In genomic region chr16:27199235-27199586, GRCh38 we compare ENCODE assay signal across 13 cellular contexts. TPM values are rescaled to one million over a fixed set of nuclear protein-coding genes. Genes with fewer than 3 reads are reported as not detected.
DNase-seq lines count a peak whose midpoint lies in the region; ATAC-seq, FAIRE-seq and TF ChIP-seq lines count a peak whose summit lies in the region.
"Had no signal": no experiment of that assay in that cellular context is flagged by ENCODE, and none has a peak within 500 bp of the region (broad histone marks: within the 10 kb centered on the region; RNA-seq: fewer than 3 reads in every experiment).

No MANE protein-coding gene starts in this region.

- H3K79me2 ChIP-seq in OCI-LY3 (ENCODE audit: low read length), result peaks cover 3% of the 10 kb centered on the region

- no peak overlapping the region for H2AFZ ChIP-seq in OCI-LY3 (ENCODE audit: low read depth, low read length)

- no peaks in the 10 kb centered on the region for H4K20me1 ChIP-seq in OCI-LY3 (ENCODE audit: insufficient read depth, low read length)

- intact Hi-C loops in CD4-positive, alpha-beta T cell (cut with DNase I, micrococcal nuclease), result loop anchor here in 1 of 2 experiments (5.0 kb wide), 1 partner anchor 33 kb away; no protein-coding TSS in a partner anchor
- intact Hi-C loops in CD14-positive monocyte (cut with micrococcal nuclease), result no loop called here

- peak overlapping the region; percentile 15; the same call in 1 of the 2 replicates for H3K4me3 ChIP-seq in OCI-LY3 (ENCODE audit: low read length)
- H3K4me3 ChIP-seq: adrenal gland, psoas muscle had no signal

- H3K27ac ChIP-seq in 22Rv1, result peak overlapping the region; percentile 50
- no peak overlapping the region for H3K27ac ChIP-seq in CD4-positive, alpha-beta T cell (ENCODE audit: low read depth, low read length)
- no peak overlapping the region for H3K27ac ChIP-seq in OCI-LY3 (ENCODE audit: low read length)
- H3K27ac ChIP-seq: adrenal gland, psoas muscle had no signal

- H3K27me3 Mint-ChIP-seq in CD4-positive, alpha-beta T cell, result no peaks in the 10 kb centered on the region
- H3K27me3 Mint-ChIP-seq in effector memory CD8-positive, alpha-beta T cell, result no peaks in the 10 kb centered on the region
- peaks cover 0 to 8% (median 4%) of the 10 kb centered on the region in 3 donors for H3K27me3 Mint-ChIP-seq in CD14-positive monocyte (ENCODE audit: low read depth in 3 of 3)
- H3K27me3 Mint-ChIP-seq: central memory CD8-positive, alpha-beta T cell had no signal

- peak overlapping the region; percentile 84 for H3K4me2 ChIP-seq in OCI-LY3 (ENCODE audit: low read length)

- H3K36me3 Mint-ChIP-seq in CD4-positive, alpha-beta T cell (ENCODE audit: low read depth), result peaks cover 10% of the 10 kb centered on the region
- H3K36me3 Mint-ChIP-seq in effector memory CD8-positive, alpha-beta T cell (ENCODE audit: insufficient read depth), result peaks cover 18% of the 10 kb centered on the region
- no peaks in the 10 kb centered on the region for H3K36me3 Mint-ChIP-seq in CD14-positive monocyte

- H3K36me3 ChIP-seq in OCI-LY3 (replicated peaks; ENCODE audit: low read depth, low read length), result no peaks in the 10 kb centered on the region
- H3K36me3 ChIP-seq: adrenal gland had no signal

- no peaks in the 10 kb centered on the region for H3K27me3 ChIP-seq in CD4-positive, alpha-beta T cell (ENCODE audit: control insufficient read depth, insufficient read depth, low read length)
- H3K27me3 ChIP-seq in OCI-LY3 (ENCODE audit: low read depth, low read length), result peaks cover 20% of the 10 kb centered on the region

- peak overlapping the region; percentile 21 for H3K4me3 Mint-ChIP-seq in CD4-positive, alpha-beta T cell
- H3K4me3 Mint-ChIP-seq in effector memory CD8-positive, alpha-beta T cell, result peak overlapping the region in 1 of 2 donors; percentile 11
- no peak overlapping the region for H3K4me3 Mint-ChIP-seq in CD14-positive monocyte

- H3K4me1 ChIP-seq in OCI-LY3 (ENCODE audit: low read length), result peaks cover 19% of the 10 kb centered on the region

- peaks cover 94% of the 10 kb centered on the region for H3K4me1 Mint-ChIP-seq in CD4-positive, alpha-beta T cell (ENCODE audit: low read depth)
- peaks cover 60 to 77% of the 10 kb centered on the region in 2 donors for H3K4me1 Mint-ChIP-seq in effector memory CD8-positive, alpha-beta T cell (ENCODE audit: low read depth in 2 of 2)
- H3K4me1 Mint-ChIP-seq in CD14-positive monocyte, result peaks cover 29% of the 10 kb centered on the region

- CTCF ChIA-PET in CD4-positive, alpha-beta T cell (lab: Charles Lee), result interaction anchor here (2.4 to 5.1 kb wide), 4 partner anchors 19 to 36 kb away, joined by 9 to 51 read pairs (median 14); no protein-coding TSS in a partner anchor

- peak overlapping the region; percentile 95 for H3K27ac Mint-ChIP-seq in CD4-positive, alpha-beta T cell
- H3K27ac Mint-ChIP-seq in effector memory CD8-positive, alpha-beta T cell, result peak overlapping the region; percentile 90
- peak overlapping the region in 3 of 7 donors; percentile 41 to 67 (median 41) for H3K27ac Mint-ChIP-seq in CD14-positive monocyte

- H3K9me3 ChIP-seq in CD4-positive, alpha-beta T cell (ENCODE audit: control insufficient read depth, low read length), result no peaks in the 10 kb centered on the region
- H3K9me3 ChIP-seq in OCI-LY3 (ENCODE audit: insufficient read depth, low read length), result peaks cover 7% of the 10 kb centered on the region; the same call in 1 of the 2 replicates
- H3K9me3 ChIP-seq: adrenal gland, psoas muscle had no signal

- TF ChIP-seq CTCF in 22Rv1 (IDR thresholded peaks at IDR 0.05) (no peak), OCI-LY3 (IDR thresholded peaks at IDR 0.05; ENCODE audit: low read depth, low read length) (no peak), CD14-positive monocyte (IDR thresholded peaks at IDR 0.05) (no peak)
- TF ChIP-seq CTCF in CD4-positive, alpha-beta T cell (IDR thresholded peaks at IDR 0.05), result no peak

- POLR2A ChIA-PET in CD4-positive, alpha-beta T cell (lab: Charles Lee), result interaction anchor here (0.7 to 2.9 kb wide), 17 partner anchors 13 to 206 kb away, joined by 3 to 30 read pairs (median 4); partner anchors contain the start of gene IL21R

- H3K9me3 Mint-ChIP-seq in CD4-positive, alpha-beta T cell, result peaks cover 3% of the 10 kb centered on the region
- no peaks in the 10 kb centered on the region for H3K9me3 Mint-ChIP-seq in effector memory CD8-positive, alpha-beta T cell
- peaks cover 0 to 8% (median 4%) of the 10 kb centered on the region in 7 donors for H3K9me3 Mint-ChIP-seq in CD14-positive monocyte
- H3K9me3 Mint-ChIP-seq: central memory CD8-positive, alpha-beta T cell had no signal

- H3K9ac ChIP-seq in OCI-LY3 (ENCODE audit: low read length), result no peak overlapping the region

- DNase-seq in CD4-positive, alpha-beta T cell, result no peak
- no peak for DNase-seq in effector memory CD8-positive, alpha-beta T cell
- no peak for DNase-seq in occipital lobe (lab: John Stamatoyannopoulos, UW)
- no peak for DNase-seq in urothelium cell line (ENCODE audit: low spot score)
- no peak for DNase-seq in HCEC 1CT
- no peak for DNase-seq in CD14-positive monocyte (ENCODE audit: low spot score)
- DNase-seq: adrenal gland, NCI-H187 treated with DMSO at 0.1 percent for 48 hours, NCI-H446 treated with DMSO at 0.1 percent for 48 hours, psoas muscle had no signal

- ATAC-seq in CD4-positive, alpha-beta T cell (ENCODE audit: poor library complexity), result no peak
- no peak for ATAC-seq in effector memory CD8-positive, alpha-beta T cell (replicated peaks)
- ATAC-seq: psoas muscle had no signal

- no peak for FAIRE-seq in urothelium cell line (lab: Jason Lieb, UNC)

RNA-seq across cellular contexts. Expression of gene KDM8, which starts 4.1 kb away (rescaled TPM):
- 10 to 100 TPM; 15.1 to 17.3 TPM for total RNA-seq in CD4-positive, alpha-beta T cell
- total RNA-seq in occipital lobe, result 1.9 TPM
- 1 to 10 TPM in 1 of 2 donors, under 1 TPM in 1; 0.40 to 1.5 TPM for polyA plus RNA-seq in CD14-positive monocyte
